In genomic region chr6:28349892-28350737, GRCh38 we compare ENCODE assay signal across 8 cellular contexts. TPM values are rescaled to one million over a fixed set of nuclear protein-coding genes. Genes with fewer than 3 reads are reported as not detected.
DNase-seq lines count a peak whose midpoint lies in the region; ATAC-seq and TF ChIP-seq lines count a peak whose summit lies in the region.

Gene ZKSCAN3 (plus strand): TSS chr6:28349947. CDS start chr6:28359587, 9,640 bp downstream.

- H3K27me3 Mint-ChIP-seq in activated T-cell treated with anti-CD3 and anti-CD28 coated beads, Interleukin-2, amount 50 U/mL, for 72 hours (ENCODE audit: low read depth): peaks cover 9% of the 10 kb centered on the region
- H3K27me3 Mint-ChIP-seq in naive B cell: peaks cover 0 to 20% (median 5%) of the 10 kb centered on the region in 3 donors
- peaks cover 10% of the 10 kb centered on the region for H3K27me3 Mint-ChIP-seq in stimulated activated memory B cell treated with anti-CD40 and anti-IgM and Interleukin-4, amounts not matched to agents 10 μg/mL and 1 μg/mL and 100 μg/mL, for 72 hours

- no peaks in the 10 kb centered on the region for H3K9me3 ChIP-seq in Peyer's patch

- H3K4me1 Mint-ChIP-seq in activated T-cell treated with anti-CD3 and anti-CD28 coated beads, Interleukin-2, amount 50 U/mL, for 72 hours (ENCODE audit: low read depth): peaks cover 32% of the 10 kb centered on the region
- peaks cover 27 to 42% (median 32%) of the 10 kb centered on the region in 3 donors for H3K4me1 Mint-ChIP-seq in naive B cell
- peaks cover 34% of the 10 kb centered on the region for H3K4me1 Mint-ChIP-seq in stimulated activated memory B cell treated with anti-CD40 and anti-IgM and Interleukin-4, amounts not matched to agents 10 μg/mL and 1 μg/mL and 100 μg/mL, for 72 hours

- ATAC-seq in GM21515 (IDR thresholded peaks at IDR 0.05; ENCODE audit: unreplicated experiment) (peak; percentile 98), naive B cell (ENCODE audit: low read depth in 2 of 2) (peak; percentile 100)
- ATAC-seq in activated T-cell treated with anti-CD3 and anti-CD28 coated beads, Interleukin-2, amount 50 U/mL, for 72 hours (replicated peaks in 1 of 2): peak; percentile 100
- ATAC-seq in stimulated activated memory B cell treated with anti-CD40 and anti-IgM and Interleukin-4, amounts not matched to agents 10 μg/mL and 1 μg/mL and 100 μg/mL, for 72 hours: peak; percentile 98

- no peaks in the 10 kb centered on the region for H3K36me3 ChIP-seq in Peyer's patch

- TF ChIP-seq CTCF in Peyer's patch (IDR thresholded peaks at IDR 0.05): no peak

- H3K4me3 Mint-ChIP-seq in activated T-cell treated with anti-CD3 and anti-CD28 coated beads, Interleukin-2, amount 50 U/mL, for 72 hours: peak within 1 kb of the TSS; percentile 94 to 97
- peak within 1 kb of the TSS; percentile 94 to 99 (median 98) for H3K4me3 Mint-ChIP-seq in naive B cell
- peak within 1 kb of the TSS; percentile 99 for H3K4me3 Mint-ChIP-seq in stimulated activated memory B cell treated with anti-CD40 and anti-IgM and Interleukin-4, amounts not matched to agents 10 μg/mL and 1 μg/mL and 100 μg/mL, for 72 hours

- no peaks in the 10 kb centered on the region for H3K27me3 ChIP-seq in Peyer's patch

- no peaks in the 10 kb centered on the region for H3K9me3 Mint-ChIP-seq in activated T-cell treated with anti-CD3 and anti-CD28 coated beads, Interleukin-2, amount 50 U/mL, for 72 hours
- no peaks in the 10 kb centered on the region for H3K9me3 Mint-ChIP-seq in naive B cell
- H3K9me3 Mint-ChIP-seq in stimulated activated memory B cell treated with anti-CD40 and anti-IgM and Interleukin-4, amounts not matched to agents 10 μg/mL and 1 μg/mL and 100 μg/mL, for 72 hours: peaks cover 2% of the 10 kb centered on the region

- DNase-seq in DMS53 (lab: John Stamatoyannopoulos, UW) (peak; percentile 97), HuH-7 (ENCODE audit: low spot score) (peak; percentile 60), Peyer's patch (peak; percentile 83 to 95 (median 85)), fibroblast of gingiva (ENCODE audit: low read depth) (peak; percentile 68), naive B cell (peak; percentile 68)
- DNase-seq in activated T-cell treated with anti-CD3 and anti-CD28 coated beads, Interleukin-2, amount 50 U/mL, for 72 hours: peak; percentile 90 to 91

- H3K4me3 ChIP-seq in Peyer's patch: peak within 1 kb of the TSS; percentile 56 to 79 (median 65)

- TF ChIP-seq POLR2A in Peyer's patch (IDR thresholded peaks at IDR 0.05): peak; percentile 18 to 22

- H3K27ac Mint-ChIP-seq in activated T-cell treated with anti-CD3 and anti-CD28 coated beads, Interleukin-2, amount 50 U/mL, for 72 hours: peak within 1 kb of the TSS; percentile 94
- H3K27ac Mint-ChIP-seq in naive B cell: peak within 1 kb of the TSS; percentile 91 to 97 (median 94)
- peak within 1 kb of the TSS; percentile 98 for H3K27ac Mint-ChIP-seq in stimulated activated memory B cell treated with anti-CD40 and anti-IgM and Interleukin-4, amounts not matched to agents 10 μg/mL and 1 μg/mL and 100 μg/mL, for 72 hours

- peaks cover 2 to 4% of the 10 kb centered on the region in 2 donors for H3K36me3 Mint-ChIP-seq in activated T-cell treated with anti-CD3 and anti-CD28 coated beads, Interleukin-2, amount 50 U/mL, for 72 hours (ENCODE audit: insufficient read depth in 2 of 2)
- no peaks in the 10 kb centered on the region for H3K36me3 Mint-ChIP-seq in naive B cell
- H3K36me3 Mint-ChIP-seq in stimulated activated memory B cell treated with anti-CD40 and anti-IgM and Interleukin-4, amounts not matched to agents 10 μg/mL and 1 μg/mL and 100 μg/mL, for 72 hours: peaks cover 18% of the 10 kb centered on the region

- peaks cover 0 to 18% (median 0%) of the 10 kb centered on the region in 4 donors for H3K4me1 ChIP-seq in Peyer's patch

- H3K27ac ChIP-seq in Peyer's patch: peak within 1 kb of the TSS; percentile 56 to 76 (median 68)

RNA-seq across cellular contexts. Expression of gene ZKSCAN3, which starts in this region (rescaled TPM):
- total RNA-seq in Peyer's patch: 1 to 10 TPM; 2.5 to 7.0 (median 4.6) TPM
- 1 to 10 TPM; 3.3 to 5.2 TPM for total RNA-seq in activated T-cell treated with anti-CD3 and anti-CD28 coated beads, Interleukin-2, amount 50 U/mL, for 72 hours
- 1 to 10 TPM in 5 of 6 donors, under 1 TPM in 1; 0.80 to 4.8 (median 3.4) TPM for polyA plus RNA-seq in naive B cell (ENCODE audit: low read depth in 6 of 6)

Comparison
In these comparisons a context has a peak if more than half of its experiments do, and no peak if none do; other contexts are left out.
1. Peak in every context shown above with its lines: DNase-seq, ATAC-seq, H3K4me3 ChIP-seq and H3K27ac ChIP-seq.